ENCODE assay signal across 22 cellular contexts in the genomic region with DNA sequence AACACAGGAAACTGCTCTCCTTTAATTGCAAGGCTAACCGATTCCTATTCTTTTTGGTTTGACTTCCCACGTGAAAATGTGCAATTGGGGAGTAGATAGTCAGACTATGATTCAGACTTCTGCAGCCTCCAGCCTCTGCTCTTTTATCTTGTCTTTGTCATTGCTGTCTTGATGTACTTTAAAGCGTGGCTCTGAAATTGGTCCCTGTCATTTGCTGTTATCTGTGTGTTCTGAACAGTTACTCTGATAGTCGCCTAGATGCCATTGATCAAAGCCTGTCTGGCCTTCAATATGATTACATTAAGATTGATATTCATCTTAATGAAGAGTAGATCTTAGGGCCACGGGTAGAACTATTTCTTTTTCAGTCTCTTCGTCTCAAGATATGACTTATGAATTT.
DNase-seq lines count a peak whose midpoint lies in the region; ATAC-seq and TF ChIP-seq lines count a peak whose summit lies in the region.
"Had no signal": no experiment of that assay in that cellular context is flagged by ENCODE, and none has a peak within 500 bp of the region (broad histone marks: within the 10 kb centered on the region; RNA-seq: fewer than 3 reads in every experiment).

No MANE protein-coding gene starts in this region.

- no peak overlapping the region for H2BK120ac ChIP-seq in trophoblast cell (ENCODE audit: insufficient read depth, low read length, poor library complexity)

- H3K4me1 ChIP-seq in trophoblast cell (ENCODE audit: control insufficient read depth in 1 of 2, insufficient read depth in 2 of 2, low read length in 2 of 2): peaks cover 0 to 4% of the 10 kb centered on the region in 2 experiments
- no peaks in the 10 kb centered on the region for H3K4me1 ChIP-seq in vagina
- H3K4me1 ChIP-seq in heart left ventricle: no peaks in the 10 kb centered on the region
- H3K4me1 ChIP-seq: A549 had no signal

- no peaks in the 10 kb centered on the region for H3K27me3 ChIP-seq in trophoblast cell (ENCODE audit: insufficient read depth, low read length)
- no peaks in the 10 kb centered on the region for H3K27me3 ChIP-seq in vagina
- no peaks in the 10 kb centered on the region for H3K27me3 ChIP-seq in heart left ventricle

- H3K4ac ChIP-seq in trophoblast cell (ENCODE audit: low read depth, low read length): no peak overlapping the region

- no peak overlapping the region for H4K12ac ChIP-seq in trophoblast cell (ENCODE audit: low read depth, low read length)

- H3K79me1 ChIP-seq in trophoblast cell (ENCODE audit: low read length): peaks cover 8% of the 10 kb centered on the region

- ATAC-seq in SK-N-SH treated with all-trans-retinoic acid at 6 μM for 48 hours (no peak), heart left ventricle (no peak)
- ATAC-seq: A549, GM23338, HCT116 had no signal

- DNase-seq in OCI-M1 (lab: John Stamatoyannopoulos, UW): peak; percentile 16
- DNase-seq in islet precursor cell: peak; percentile 65
- DNase-seq in trophoblast cell: no peak
- no peak for DNase-seq in NCI-H82 treated with DMSO at 0.1 percent for 48 hours (lab: John Stamatoyannopoulos, UW; ENCODE audit: unreplicated experiment)
- DNase-seq in vagina (ENCODE audit: extremely low spot score in 2 of 2): no peak
- DNase-seq in activated naive CD4-positive, alpha-beta T cell treated with Interleukin-2 at 50 U/mL for 16 hours: no peak
- DNase-seq in heart left ventricle: no peak
- DNase-seq: 8988T; ACHN; AML-193; C1 segment of cervical spinal cord; Calu3; CD4-positive, alpha-beta memory T cell; COR-L47; DMS53; DMS79 treated with DMSO at 0.1 percent for 48 hours; GF-D8; H9 had no signal

- H3K27ac ChIP-seq in trophoblast cell (ENCODE audit: low read depth, low read length) (peak overlapping the region; percentile 47), vagina (no peak overlapping the region), heart left ventricle (no peak overlapping the region)
- H3K27ac ChIP-seq: A549 had no signal

- no peak overlapping the region for H2AFZ ChIP-seq in trophoblast cell (ENCODE audit: insufficient read depth, low read length, poor library complexity)
- H2AFZ ChIP-seq: GM23338 had no signal

- no peaks in the 10 kb centered on the region for H3K9me3 ChIP-seq in trophoblast cell (ENCODE audit: insufficient read depth, low read depth, low read length)
- no peaks in the 10 kb centered on the region for H3K9me3 ChIP-seq in vagina
- peaks cover 0 to 16% (median 0%) of the 10 kb centered on the region in 12 donors for H3K9me3 ChIP-seq in heart left ventricle
- H3K9me3 ChIP-seq: A549 had no signal

- H4K91ac ChIP-seq in trophoblast cell (ENCODE audit: low read depth, low read length): no peak overlapping the region

- H2BK5ac ChIP-seq in trophoblast cell (ENCODE audit: low read depth, low read length, poor library complexity): no peak overlapping the region

- intact Hi-C loops in vagina (cut with DNase I): no loop called here
- intact Hi-C loops in heart left ventricle (cut with DNase I): no loop called here

- no peak overlapping the region for H3K4me2 ChIP-seq in trophoblast cell (ENCODE audit: low read length)
- H3K4me2 ChIP-seq: A549, GM23338 had no signal

- H3K18ac ChIP-seq in trophoblast cell (ENCODE audit: low read length): no peak overlapping the region

- no peak overlapping the region for H3K9ac ChIP-seq in trophoblast cell (ENCODE audit: low read length)

- no peak overlapping the region for H2AK5ac ChIP-seq in trophoblast cell (ENCODE audit: low read length)

- TF ChIP-seq POLR2A in vagina (IDR thresholded peaks at IDR 0.05) (no peak), heart left ventricle (IDR thresholded peaks at IDR 0.05) (no peak)

- no peak overlapping the region for H3K14ac ChIP-seq in trophoblast cell (ENCODE audit: low read length)

- no peak overlapping the region for H4K8ac ChIP-seq in trophoblast cell (ENCODE audit: low read depth, low read length)

- TF ChIP-seq CTCF in vagina (IDR thresholded peaks at IDR 0.05): no peak
- no peak for TF ChIP-seq CTCF in heart left ventricle (IDR thresholded peaks at IDR 0.05)

- WGBS in trophoblast cell (ENCODE audit: extremely low coverage, insufficient coverage, insufficient read length): no CpG with 5 or more reads among the region's 6 CpGs
- WGBS in heart left ventricle, 4 donors: 58 to 63% (median 61%) methylated on average over 6 of the region's 6 CpGs

- no peak overlapping the region for H2BK12ac ChIP-seq in trophoblast cell (ENCODE audit: low read length)

- no peaks in the 10 kb centered on the region for H3K79me2 ChIP-seq in trophoblast cell (ENCODE audit: control insufficient read depth, insufficient read depth, low read length, poor library complexity)

- no peak overlapping the region for H3K23ac ChIP-seq in trophoblast cell (ENCODE audit: low read length)

- H3K36me3 ChIP-seq in trophoblast cell (ENCODE audit: control insufficient read depth in 1 of 2, insufficient read depth in 2 of 2, low read length in 2 of 2) (no peaks in the 10 kb centered on the region), vagina (no peaks in the 10 kb centered on the region), heart left ventricle (no peaks in the 10 kb centered on the region)

- H3K4me3 ChIP-seq in trophoblast cell (ENCODE audit: low read depth, low read length): no peak overlapping the region
- no peak overlapping the region for H3K4me3 ChIP-seq in vagina
- H3K4me3 ChIP-seq in heart left ventricle: no peak overlapping the region
- H3K4me3 ChIP-seq: A549, GM23338 had no signal

TF ChIP-seq in SK-N-SH treated with all-trans-retinoic acid at 6 μM for 48 hours, 23 proteins besides CTCF, POLR2A, EP300 and RAD21:
- no peak for TF ChIP-seq OSR1 (CRISPR knock-in tag; IDR thresholded peaks at IDR 0.05)
- peak; percentile 25; the same call in 1 of the 2 replicates for TF ChIP-seq ISL1 (CRISPR knock-in tag; IDR thresholded peaks at IDR 0.05)
TF ChIP-seq in SK-N-SH treated with all-trans-retinoic acid at 6 μM for 48 hours: peak in this region for 1.

Comparison
In these comparisons a context has a peak if more than half of its experiments do, and no peak if none do; other contexts are left out.
1. DNase-seq: peak in OCI-M1 (single experiment) and islet precursor cell (single experiment); none in trophoblast cell (0 of 2), NCI-H82 treated with DMSO at 0.1 percent for 48 hours (single experiment), vagina (0 of 2), activated naive CD4-positive, alpha-beta T cell treated with Interleukin-2 at 50 U/mL for 16 hours (single experiment) and heart left ventricle (0 of 5).